27 cellular contexts compared by ENCODE assay signal in genomic region chr6:74115674-74116073, GRCh38.
DNase-seq lines count a peak whose midpoint lies in the region; ATAC-seq, FAIRE-seq and TF ChIP-seq lines count a peak whose summit lies in the region.
"Had no signal": no experiment of that assay in that cellular context is flagged by ENCODE, and none has a peak within 500 bp of the region (broad histone marks: within the 10 kb centered on the region; RNA-seq: fewer than 3 reads in every experiment).

No MANE protein-coding gene starts in this region.

- H3K4me1 ChIP-seq in kidney (ENCODE audit: control insufficient read depth in 1 of 2, insufficient read depth in 1 of 2, low read depth in 1 of 2, low read length in 2 of 2) = no peaks in the 10 kb centered on the region

- no peaks in the 10 kb centered on the region for H3K36me3 ChIP-seq in SK-N-MC (ENCODE audit: insufficient read depth, low read length)
- H3K36me3 ChIP-seq in kidney (ENCODE audit: control insufficient read depth in 1 of 2, insufficient read depth in 2 of 2, low read length in 2 of 2) = no peaks in the 10 kb centered on the region

- no peak overlapping the region for H3K27ac Mint-ChIP-seq in chondrocyte (ENCODE audit: unreplicated experiment)
- H3K27ac Mint-ChIP-seq: activated CD4-positive, alpha-beta T cell treated with anti-CD3 and anti-CD28 coated beads, Interleukin-2, amount 10 ng/mL, durations not matched to agents 24 days and 14 days; activated CD8-positive, alpha-beta memory T cell treated with anti-CD3 and anti-CD28 coated beads, Interleukin-2, amount 10 ng/mL, durations not matched to agents 7 days and 5 days; activated naive CD8-positive, alpha-beta T cell; activated T-helper 1 cell treated with anti-CD3 and anti-CD28 coated beads, Interleukin-12 subunit alpha, Interleukin-12 subunit beta, Interleukin-2, Interleukin-4 antibody, amounts not matched to agents 30 ng/mL and 10 ng/mL and 1 ng/mL, durations not matched to agents 14 hours and 24 hours and 36 hours; CD4-positive, alpha-beta T cell; dendritic cell treated with granulocyte-macrophage colony-stimulating factor and Interleukin-4, amounts not matched to agents 40 ng/mL and 50 ng/mL, for 4 days; GM23338; memory B cell; naive B cell had no signal

- H3K36me3 Mint-ChIP-seq in chondrocyte (ENCODE audit: low read depth) = no peaks in the 10 kb centered on the region
- H3K36me3 Mint-ChIP-seq: activated CD8-positive, alpha-beta memory T cell treated with anti-CD3 and anti-CD28 coated beads, Interleukin-2, amount 10 ng/mL, durations not matched to agents 7 days and 5 days; activated naive CD8-positive, alpha-beta T cell; memory B cell; naive B cell had no signal

- H3K9ac ChIP-seq in SK-N-MC (ENCODE audit: insufficient read length) (no peak overlapping the region), kidney (ENCODE audit: low read length in 2 of 2) (no peak overlapping the region)
- H3K9ac ChIP-seq: KMS-11 had no signal

- FAIRE-seq in kidney (lab: Jason Lieb, UNC) = no peak
- FAIRE-seq: urothelium cell line had no signal

- peak overlapping the region; percentile 60 for H3K4me3 ChIP-seq in SK-N-MC
- H3K4me3 ChIP-seq in fibroblast of the aortic adventitia (ENCODE audit: low read depth, low read length) = no peak overlapping the region
- H3K4me3 ChIP-seq in kidney (ENCODE audit: low read length in 2 of 2) = no peak overlapping the region
- H3K4me3 ChIP-seq: GM23338, PC-9 had no signal

- peaks cover 2% of the 10 kb centered on the region for H3K27me3 Mint-ChIP-seq in chondrocyte (ENCODE audit: low read depth)
- H3K27me3 Mint-ChIP-seq: activated CD4-positive, alpha-beta T cell treated with anti-CD3 and anti-CD28 coated beads, Interleukin-2, amount 10 ng/mL, durations not matched to agents 24 days and 14 days; activated CD8-positive, alpha-beta memory T cell treated with anti-CD3 and anti-CD28 coated beads, Interleukin-2, amount 10 ng/mL, durations not matched to agents 7 days and 5 days; activated naive CD8-positive, alpha-beta T cell; CD4-positive, alpha-beta T cell; dendritic cell treated with granulocyte-macrophage colony-stimulating factor and Interleukin-4, amounts not matched to agents 40 ng/mL and 50 ng/mL, for 4 days had no signal

- H3K27ac ChIP-seq in SK-N-MC (peak overlapping the region; percentile 91), kidney (ENCODE audit: low read depth in 2 of 2, low read length in 2 of 2) (no peak overlapping the region)
- H3K27ac ChIP-seq: KMS-11, PC-9 had no signal

- peaks cover 3% of the 10 kb centered on the region for H3K4me1 Mint-ChIP-seq in chondrocyte (ENCODE audit: low read depth)
- H3K4me1 Mint-ChIP-seq: activated CD8-positive, alpha-beta memory T cell treated with anti-CD3 and anti-CD28 coated beads, Interleukin-2, amount 10 ng/mL, durations not matched to agents 7 days and 5 days; GM23338; memory B cell; naive B cell had no signal

- TF ChIP-seq CTCF in fibroblast of the aortic adventitia (IDR thresholded peaks at IDR 0.05; ENCODE audit: insufficient read depth, low read length) = no peak
- TF ChIP-seq CTCF in kidney (IDR thresholded peaks at IDR 0.05; ENCODE audit: borderline replicate concordance, extremely low read depth, insufficient read depth) = no peak
- TF ChIP-seq CTCF in chondrocyte (IDR thresholded peaks at IDR 0.05) = no peak

- no peak overlapping the region for H3K4me3 Mint-ChIP-seq in chondrocyte (ENCODE audit: unreplicated experiment)
- H3K4me3 Mint-ChIP-seq: activated CD4-positive, alpha-beta T cell treated with anti-CD3 and anti-CD28 coated beads, Interleukin-2, amount 10 ng/mL, durations not matched to agents 24 days and 14 days; activated CD8-positive, alpha-beta memory T cell treated with anti-CD3 and anti-CD28 coated beads, Interleukin-2, amount 10 ng/mL, durations not matched to agents 7 days and 5 days; activated naive CD8-positive, alpha-beta T cell; activated T-helper 1 cell treated with anti-CD3 and anti-CD28 coated beads, Interleukin-12 subunit alpha, Interleukin-12 subunit beta, Interleukin-2, Interleukin-4 antibody, amounts not matched to agents 30 ng/mL and 10 ng/mL and 1 ng/mL, durations not matched to agents 14 hours and 24 hours and 36 hours; CD4-positive, alpha-beta T cell; dendritic cell treated with granulocyte-macrophage colony-stimulating factor and Interleukin-4, amounts not matched to agents 40 ng/mL and 50 ng/mL, for 4 days; GM23338; memory B cell; naive B cell had no signal

- no peak for ATAC-seq in GM18861 (IDR thresholded peaks at IDR 0.05; ENCODE audit: unreplicated experiment)
- ATAC-seq: activated CD8-positive, alpha-beta memory T cell treated with anti-CD3 and anti-CD28 coated beads, Interleukin-2, amount 10 ng/mL, durations not matched to agents 7 days and 5 days; GM23338 had no signal

- peak; percentile 20 for DNase-seq in AG08396 (ENCODE audit: low spot score)
- peak; percentile 12 for DNase-seq in HCEC 1CT
- DNase-seq in SK-N-MC (ENCODE audit: low read depth, low spot score) = peak; percentile 97
- DNase-seq in fibroblast of the aortic adventitia (ENCODE audit: low read depth) = peak; percentile 28
- no peak for DNase-seq in OCI-M2 (lab: John Stamatoyannopoulos, UW; ENCODE audit: unreplicated experiment)
- DNase-seq in kidney = no peak
- no peak for DNase-seq in chondrocyte (ENCODE audit: low spot score)
- DNase-seq: activated CD4-positive, alpha-beta T cell treated with anti-CD3 and anti-CD28 coated beads, Interleukin-2, amount 10 ng/mL, durations not matched to agents 24 days and 14 days; activated CD8-positive, alpha-beta memory T cell treated with anti-CD3 and anti-CD28 coated beads, Interleukin-2, amount 10 ng/mL, durations not matched to agents 7 days and 5 days; CD4-positive, alpha-beta T cell; DMS153; GF-D8; naive B cell; NCI-H1417 treated with DMSO at 0.1 percent for 48 hours; NCI-H2171; occipital lobe; PC-9; SIG-M5; stimulated activated CD4-positive, alpha-beta T cell treated with anti-CD3 and anti-CD28 coated beads, Interleukin-15, amount 100 ng/mL, for 24 hours had no signal

- peaks cover 2% of the 10 kb centered on the region for H3K9me3 Mint-ChIP-seq in chondrocyte (ENCODE audit: low read depth)
- H3K9me3 Mint-ChIP-seq: activated CD4-positive, alpha-beta T cell treated with anti-CD3 and anti-CD28 coated beads, Interleukin-2, amount 10 ng/mL, durations not matched to agents 24 days and 14 days; activated T-helper 1 cell treated with anti-CD3 and anti-CD28 coated beads, Interleukin-12 subunit alpha, Interleukin-12 subunit beta, Interleukin-2, Interleukin-4 antibody, amounts not matched to agents 30 ng/mL and 10 ng/mL and 1 ng/mL, durations not matched to agents 14 hours and 24 hours and 36 hours; GM23338 had no signal

- H3K9me3 ChIP-seq in SK-N-MC (ENCODE audit: low read depth, low read length) (no peaks in the 10 kb centered on the region), kidney (ENCODE audit: control insufficient read depth in 1 of 2, low read length in 2 of 2) (no peaks in the 10 kb centered on the region)

- intact Hi-C loops in kidney (cut with DNase I) = no loop called here

Comparison
In these comparisons a context has a peak if more than half of its experiments do, and no peak if none do; other contexts are left out.
1. DNase-seq: peak in AG08396 (single experiment), HCEC 1CT (single experiment), SK-N-MC (single experiment) and fibroblast of the aortic adventitia (single experiment); none in OCI-M2 (single experiment), kidney (single experiment) and chondrocyte (single experiment).